In genomic region chr16:77540656-77541055, GRCh38 we compare ENCODE assay signal across 1 cellular context.
TF ChIP-seq lines count a peak whose summit lies in the region.

No MANE protein-coding gene starts in this region.

TF ChIP-seq in GM23338, 12 proteins besides CTCF, POLR2A, EP300 and RAD21:
- TF ChIP-seq, protein P1, sequence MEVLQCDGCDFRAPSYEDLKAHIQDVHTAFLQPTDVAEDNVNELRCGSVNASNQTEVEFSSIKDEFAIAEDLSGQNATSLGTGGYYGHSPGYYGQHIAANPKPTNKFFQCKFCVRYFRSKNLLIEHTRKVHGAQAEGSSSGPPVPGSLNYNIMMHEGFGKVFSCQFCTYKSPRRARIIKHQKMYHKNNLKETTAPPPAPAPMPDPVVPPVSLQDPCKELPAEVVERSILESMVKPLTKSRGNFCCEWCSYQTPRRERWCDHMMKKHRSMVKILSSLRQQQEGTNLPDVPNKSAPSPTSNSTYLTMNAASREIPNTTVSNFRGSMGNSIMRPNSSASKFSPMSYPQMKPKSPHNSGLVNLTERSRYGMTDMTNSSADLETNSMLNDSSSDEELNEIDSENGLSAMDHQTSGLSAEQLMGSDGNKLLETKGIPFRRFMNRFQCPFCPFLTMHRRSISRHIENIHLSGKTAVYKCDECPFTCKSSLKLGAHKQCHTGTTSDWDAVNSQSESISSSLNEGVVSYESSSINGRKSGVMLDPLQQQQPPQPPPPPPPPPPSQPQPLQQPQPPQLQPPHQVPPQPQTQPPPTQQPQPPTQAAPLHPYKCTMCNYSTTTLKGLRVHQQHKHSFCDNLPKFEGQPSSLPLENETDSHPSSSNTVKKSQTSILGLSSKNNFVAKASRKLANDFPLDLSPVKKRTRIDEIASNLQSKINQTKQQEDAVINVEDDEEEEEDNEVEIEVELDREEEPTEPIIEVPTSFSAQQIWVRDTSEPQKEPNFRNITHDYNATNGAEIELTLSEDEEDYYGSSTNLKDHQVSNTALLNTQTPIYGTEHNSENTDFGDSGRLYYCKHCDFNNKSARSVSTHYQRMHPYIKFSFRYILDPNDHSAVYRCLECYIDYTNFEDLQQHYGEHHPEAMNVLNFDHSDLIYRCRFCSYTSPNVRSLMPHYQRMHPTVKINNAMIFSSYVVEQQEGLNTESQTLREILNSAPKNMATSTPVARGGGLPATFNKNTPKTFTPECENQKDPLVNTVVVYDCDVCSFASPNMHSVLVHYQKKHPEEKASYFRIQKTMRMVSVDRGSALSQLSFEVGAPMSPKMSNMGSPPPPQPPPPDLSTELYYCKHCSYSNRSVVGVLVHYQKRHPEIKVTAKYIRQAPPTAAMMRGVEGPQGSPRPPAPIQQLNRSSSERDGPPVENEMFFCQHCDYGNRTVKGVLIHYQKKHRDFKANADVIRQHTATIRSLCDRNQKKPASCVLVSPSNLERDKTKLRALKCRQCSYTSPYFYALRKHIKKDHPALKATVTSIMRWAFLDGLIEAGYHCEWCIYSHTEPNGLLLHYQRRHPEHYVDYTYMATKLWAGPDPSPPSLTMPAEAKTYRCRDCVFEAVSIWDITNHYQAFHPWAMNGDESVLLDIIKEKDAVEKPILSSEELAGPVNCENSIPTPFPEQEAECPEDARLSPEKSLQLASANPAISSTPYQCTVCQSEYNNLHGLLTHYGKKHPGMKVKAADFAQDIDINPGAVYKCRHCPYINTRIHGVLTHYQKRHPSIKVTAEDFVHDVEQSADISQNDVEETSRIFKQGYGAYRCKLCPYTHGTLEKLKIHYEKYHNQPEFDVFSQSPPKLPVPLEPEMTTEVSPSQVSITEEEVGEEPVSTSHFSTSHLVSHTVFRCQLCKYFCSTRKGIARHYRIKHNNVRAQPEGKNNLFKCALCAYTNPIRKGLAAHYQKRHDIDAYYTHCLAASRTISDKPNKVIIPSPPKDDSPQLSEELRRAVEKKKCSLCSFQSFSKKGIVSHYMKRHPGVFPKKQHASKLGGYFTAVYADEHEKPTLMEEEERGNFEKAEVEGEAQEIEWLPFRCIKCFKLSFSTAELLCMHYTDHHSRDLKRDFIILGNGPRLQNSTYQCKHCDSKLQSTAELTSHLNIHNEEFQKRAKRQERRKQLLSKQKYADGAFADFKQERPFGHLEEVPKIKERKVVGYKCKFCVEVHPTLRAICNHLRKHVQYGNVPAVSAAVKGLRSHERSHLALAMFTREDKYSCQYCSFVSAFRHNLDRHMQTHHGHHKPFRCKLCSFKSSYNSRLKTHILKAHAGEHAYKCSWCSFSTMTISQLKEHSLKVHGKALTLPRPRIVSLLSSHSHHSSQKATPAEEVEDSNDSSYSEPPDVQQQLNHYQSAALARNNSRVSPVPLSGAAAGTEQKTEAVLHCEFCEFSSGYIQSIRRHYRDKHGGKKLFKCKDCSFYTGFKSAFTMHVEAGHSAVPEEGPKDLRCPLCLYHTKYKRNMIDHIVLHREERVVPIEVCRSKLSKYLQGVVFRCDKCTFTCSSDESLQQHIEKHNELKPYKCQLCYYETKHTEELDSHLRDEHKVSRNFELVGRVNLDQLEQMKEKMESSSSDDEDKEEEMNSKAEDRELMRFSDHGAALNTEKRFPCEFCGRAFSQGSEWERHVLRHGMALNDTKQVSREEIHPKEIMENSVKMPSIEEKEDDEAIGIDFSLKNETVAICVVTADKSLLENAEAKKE (CRISPR knock-in tag; IDR thresholded peaks at IDR 0.05): no peak
- no peak for TF ChIP-seq EZH2phosphoT487 (IDR thresholded peaks at IDR 0.05; ENCODE audit: unreplicated experiment)
- no peak for TF ChIP-seq STAT1 (IDR thresholded peaks at IDR 0.05; ENCODE audit: unreplicated experiment)
- no peak for TF ChIP-seq EZH2 (IDR thresholded peaks at IDR 0.05; ENCODE audit: low read depth, unreplicated experiment)
- no peak for TF ChIP-seq JUNB (IDR thresholded peaks at IDR 0.05; ENCODE audit: unreplicated experiment)
- no peak for TF ChIP-seq CREB1 (CRISPR knock-in tag; IDR thresholded peaks at IDR 0.05; ENCODE audit: low read depth)
- no peak for TF ChIP-seq ETS1 (IDR thresholded peaks at IDR 0.05)
- no peak for TF ChIP-seq ZNF114 (CRISPR knock-in tag; IDR thresholded peaks at IDR 0.05)
- no peak for TF ChIP-seq POLR2AphosphoS5 (IDR thresholded peaks at IDR 0.05; ENCODE audit: low read depth)
